In genomic region chr6:122615409-122615808, GRCh38 we compare ENCODE assay signal across 36 cellular contexts. TPM values are rescaled to one million over a fixed set of nuclear protein-coding genes. Genes with fewer than 3 reads are reported as not detected.
A peak's percentile ranks its signal among the peaks of the same experiment; 100 is the strongest.
DNase-seq lines count a peak whose midpoint lies in the region; ATAC-seq, FAIRE-seq and TF ChIP-seq lines count a peak whose summit lies in the region.
"Had no signal": no experiment of that assay in that cellular context is flagged by ENCODE, and none has a peak within 500 bp of the region (broad histone marks: within the 10 kb centered on the region; RNA-seq: fewer than 3 reads in every experiment).

No MANE protein-coding gene starts in this region.

- no peak for DNase-seq in HepG2 (ENCODE audit: low spot score)
- DNase-seq in right lobe of liver, result no peak
- DNase-seq in HCT116 (ENCODE audit: low read depth, low spot score), result no peak
- no peak for DNase-seq in astrocyte (ENCODE audit: low read depth)
- DNase-seq in NCI-H526 treated with DMSO at 0.1 percent for 48 hours (lab: John Stamatoyannopoulos, UW), result no peak
- DNase-seq: 8988T; ACHN; AML-193; BE2C; C1 segment of cervical spinal cord; Caco-2; Calu3; CD4-positive, alpha-beta memory T cell; CD4-positive, alpha-beta T cell; CD4-positive, CD25-positive, alpha-beta regulatory T cell; CD8-positive, alpha-beta memory T cell; CD8-positive, alpha-beta T cell; COR-L47; DMS 273 treated with DMSO at 0.1 percent for 48 hours; DMS153; DMS53; DMS79; DMS79 treated with DMSO at 0.1 percent for 48 hours; DND-41; EL had no signal

- RAD21 ChIA-PET in HCT116 (lab: Charles Lee; ENCODE audit: low non-redundant PET in 1 of 2, low total read pairs in 2 of 2, uncharacterized antibody in 2 of 2, unreplicated experiment in 2 of 2), result no interaction called here

- no peak overlapping the region for H3K4me2 ChIP-seq in HepG2 (ENCODE audit: low read depth, low read length)
- no peak overlapping the region for H3K4me2 ChIP-seq in HCT116 (ENCODE audit: low read length)
- H3K4me2 ChIP-seq in astrocyte (ENCODE audit: low read length), result no peak overlapping the region
- H3K4me2 ChIP-seq: A549; BLaER1; BLaER1 treated with 17β-estradiol and CSF1 and Interleukin-3, amounts not matched to agents 10 nM and 100 nM had no signal

- H3K4me3 ChIP-seq in HepG2 (replicated peaks in 1 of 3; ENCODE audit: insufficient read depth in 1 of 3, low read depth in 2 of 3, low read length in 3 of 3) (no peak overlapping the region), right lobe of liver (no peak overlapping the region), HCT116 (replicated peaks in 1 of 2; ENCODE audit: low read depth in 1 of 2, low read length in 2 of 2) (no peak overlapping the region), astrocyte (ENCODE audit: insufficient read depth, low read depth, low read length) (no peak overlapping the region)
- H3K4me3 ChIP-seq: A549; BLaER1; BLaER1 treated with 17β-estradiol and CSF1 and Interleukin-3, amounts not matched to agents 10 nM and 100 nM had no signal

- H3K4me1 ChIP-seq in HepG2 (ENCODE audit: insufficient read depth, low read length) (peaks cover 9% of the 10 kb centered on the region), right lobe of liver (peaks cover 0 to 5% (median 0%) of the 10 kb centered on the region in 4 donors), HCT116 (ENCODE audit: control insufficient read depth in 1 of 2, insufficient read depth in 2 of 2, low read length in 2 of 2) (peaks cover 6 to 20% of the 10 kb centered on the region in 2 experiments; a peak in 3 of 4 replicates), astrocyte (ENCODE audit: insufficient read depth, low read length) (peaks cover 6% of the 10 kb centered on the region)
- H3K4me1 ChIP-seq: A549, BE2C, Caco-2 had no signal

- peaks cover 2% of the 10 kb centered on the region for H3K4me1 Mint-ChIP-seq in astrocyte (ENCODE audit: low read depth, unreplicated experiment)

- H3K27me3 ChIP-seq in HepG2 (ENCODE audit: control insufficient read depth in 1 of 2, insufficient read depth in 2 of 2, low read length in 2 of 2) (peaks cover 2 to 14% of the 10 kb centered on the region in 2 experiments; a peak in 4 of 5 replicates), right lobe of liver (no peaks in the 10 kb centered on the region), HCT116 (ENCODE audit: insufficient read depth, low read length) (no peaks in the 10 kb centered on the region), astrocyte (ENCODE audit: insufficient read depth, low read length) (no peaks in the 10 kb centered on the region)

- H3K79me2 ChIP-seq in HepG2 (ENCODE audit: insufficient read depth, low read length), result no peaks in the 10 kb centered on the region
- H3K79me2 ChIP-seq in HCT116 (ENCODE audit: insufficient read depth, low read length), result no peaks in the 10 kb centered on the region
- H3K79me2 ChIP-seq in astrocyte (ENCODE audit: insufficient read depth, low read length), result no peaks in the 10 kb centered on the region

- H2AFZ ChIP-seq in HepG2 (ENCODE audit: low read length) (no peak overlapping the region), HCT116 (ENCODE audit: low read depth, low read length, poor library complexity, severe bottlenecking) (no peak overlapping the region), astrocyte (ENCODE audit: low read depth, low read length) (no peak overlapping the region)

- H3K27ac ChIP-seq in HepG2 (ENCODE audit: extremely low read length, insufficient read depth, low read length) (no peak overlapping the region), right lobe of liver (no peak overlapping the region), HCT116 (ENCODE audit: low read depth, low read length) (no peak overlapping the region), astrocyte (ENCODE audit: low read depth, low read length) (no peak overlapping the region)
- H3K27ac ChIP-seq: 22Rv1; A549; BLaER1; BLaER1 treated with 17β-estradiol and CSF1 and Interleukin-3, amounts not matched to agents 10 nM and 100 nM; C4-2B had no signal

- peak overlapping the region; percentile 28 for H3K27ac Mint-ChIP-seq in astrocyte (ENCODE audit: unreplicated experiment)
- H3K27ac Mint-ChIP-seq: B cell; CD14-positive monocyte; CD4-positive, alpha-beta memory T cell; CD4-positive, alpha-beta T cell; CD4-positive, CD25-positive, alpha-beta regulatory T cell; CD8-positive, alpha-beta T cell had no signal

- H3K36me3 ChIP-seq in HepG2 (replicated peaks in 1 of 2; ENCODE audit: control insufficient read depth in 1 of 2, insufficient read depth in 2 of 2, low read length in 2 of 2) (no peaks in the 10 kb centered on the region), right lobe of liver (no peaks in the 10 kb centered on the region), HCT116 (ENCODE audit: control insufficient read depth in 1 of 2, insufficient read depth in 2 of 2, low read length in 2 of 2) (no peaks in the 10 kb centered on the region; a peak in 1 of 4 replicates), astrocyte (ENCODE audit: insufficient read depth, low read length) (no peaks in the 10 kb centered on the region)
- H3K36me3 ChIP-seq: BE2C; BLaER1; BLaER1 treated with 17β-estradiol and CSF1 and Interleukin-3, amounts not matched to agents 10 nM and 100 nM had no signal

- POLR2A ChIA-PET in HepG2 (lab: Yijun Ruan, JAX) (no interaction called here), HCT116 (lab: Charles Lee) (no interaction called here)

- WGBS in HepG2 (ENCODE audit: low lambda C conversion rate), result 0% methylated on average over 2 of the region's 2 CpGs
- 71% methylated on average over 1 of the region's 2 CpGs for WGBS in right lobe of liver (ENCODE audit: insufficient coverage, low coverage, low lambda C conversion rate, missing lambda C conversion rate)

- H3K9me3 ChIP-seq in HepG2 (ENCODE audit: low read length) (no peaks in the 10 kb centered on the region), right lobe of liver (no peaks in the 10 kb centered on the region), HCT116 (ENCODE audit: control insufficient read depth in 1 of 2, insufficient read depth in 1 of 2, low read depth in 1 of 2, low read length in 2 of 2) (no peaks in the 10 kb centered on the region), astrocyte (ENCODE audit: insufficient read depth, low read depth, low read length) (no peaks in the 10 kb centered on the region)
- H3K9me3 ChIP-seq: A549, BE2C, Caco-2 had no signal

- no peak for TF ChIP-seq EP300 in HepG2 (IDR thresholded peaks at IDR 0.05; ENCODE audit: low read depth in 2 of 2, low read length in 2 of 2)
- TF ChIP-seq EP300 in HepG2 (CRISPR knock-in tag; IDR thresholded peaks at IDR 0.05; ENCODE audit: borderline replicate concordance), result no peak

- FAIRE-seq in HepG2 (lab: Jason Lieb, UNC), result no peak
- no peak for FAIRE-seq in astrocyte (lab: Jason Lieb, UNC)
- FAIRE-seq: A204.1, A549, D721Med had no signal

- H3K9ac ChIP-seq in HepG2 (ENCODE audit: insufficient read depth, low read depth, low read length), result no peak overlapping the region
- H3K9ac ChIP-seq in HCT116 (ENCODE audit: low read length), result no peak overlapping the region
- H3K9ac ChIP-seq in astrocyte (ENCODE audit: low read length), result no peak overlapping the region
- H3K9ac ChIP-seq: BLaER1; BLaER1 treated with 17β-estradiol and CSF1 and Interleukin-3, amounts not matched to agents 10 nM and 100 nM had no signal

- H4K20me1 ChIP-seq in HepG2 (ENCODE audit: insufficient read depth, low read length), result no peaks in the 10 kb centered on the region
- H4K20me1 ChIP-seq in HCT116 (ENCODE audit: insufficient read depth), result no peaks in the 10 kb centered on the region
- no peaks in the 10 kb centered on the region for H4K20me1 ChIP-seq in astrocyte (ENCODE audit: insufficient read depth, low read length)
- H4K20me1 ChIP-seq: BLaER1; BLaER1 treated with 17β-estradiol and CSF1 and Interleukin-3, amounts not matched to agents 10 nM and 100 nM had no signal

- ATAC-seq in HepG2, result no peak
- ATAC-seq in right lobe of liver, result no peak
- ATAC-seq in HCT116, result no peak
- no peak for ATAC-seq in GM19463 (IDR thresholded peaks at IDR 0.05; ENCODE audit: unreplicated experiment)
- ATAC-seq: A549; CD8-positive, alpha-beta T cell had no signal

- CTCF ChIA-PET in HepG2 (lab: Yijun Ruan, JAX; ENCODE audit: low intra/inter-chr PET ratio, low total read pairs), result no interaction called here
- CTCF ChIA-PET in HCT116 (lab: Charles Lee), result no interaction called here

- peaks cover 8% of the 10 kb centered on the region for H3K36me3 Mint-ChIP-seq in astrocyte (ENCODE audit: low read depth, unreplicated experiment)
- H3K36me3 Mint-ChIP-seq: CD4-positive, alpha-beta memory T cell; CD4-positive, CD25-positive, alpha-beta regulatory T cell; CD8-positive, alpha-beta memory T cell; CD8-positive, alpha-beta T cell had no signal

- H3K4me3 Mint-ChIP-seq in astrocyte (ENCODE audit: unreplicated experiment), result no peak overlapping the region
- H3K4me3 Mint-ChIP-seq: B cell; CD14-positive monocyte; CD4-positive, alpha-beta memory T cell; CD4-positive, alpha-beta T cell; CD4-positive, CD25-positive, alpha-beta regulatory T cell; CD8-positive, alpha-beta memory T cell; CD8-positive, alpha-beta T cell had no signal

- TF ChIP-seq POLR2A in HepG2 (IDR thresholded peaks at IDR 0.05; ENCODE audit: insufficient read depth in 1 of 2, low read depth in 2 of 2, low read length in 2 of 2) (no peak), right lobe of liver (IDR thresholded peaks at IDR 0.05) (no peak), HCT116 (IDR thresholded peaks at IDR 0.05; ENCODE audit: borderline replicate concordance, extremely low read depth, insufficient read depth, insufficient read length) (no peak)

- in situ Hi-C loops in HepG2 (cut with HindIII; ENCODE audit: extremely low pct_ligation_motif_present, low pct_unique_long_range_greater_than_20kb), result no loop called here

- no peak for TF ChIP-seq RAD21 in HepG2 (CRISPR knock-in tag; IDR thresholded peaks at IDR 0.05)
- TF ChIP-seq RAD21 in HCT116 (IDR thresholded peaks at IDR 0.05; ENCODE audit: low read depth), result no peak

- no peaks in the 10 kb centered on the region for H3K27me3 Mint-ChIP-seq in astrocyte (ENCODE audit: low read depth, unreplicated experiment)

- no TSS peak for BruUV-seq in HepG2 (replicated peaks; lab: Mats Ljungman, UMichigan)
- BruUV-seq in HCT116 (replicated peaks; lab: Mats Ljungman, UMichigan), result no TSS peak

- no peak for TF ChIP-seq CTCF in HepG2 (CRISPR knock-in tag; IDR thresholded peaks at IDR 0.05)
- TF ChIP-seq CTCF in right lobe of liver (IDR thresholded peaks at IDR 0.05), result no peak
- TF ChIP-seq CTCF in HCT116 (IDR thresholded peaks at IDR 0.05 in 2 of 3, conservative IDR thresholded peaks at IDR 0.05 in 1 of 3; ENCODE audit: borderline replicate concordance in 1 of 3, insufficient read depth in 1 of 3, low read depth in 2 of 3, low read length in 2 of 3), result no peak
- no peak for TF ChIP-seq CTCF in astrocyte (IDR thresholded peaks at IDR 0.05; ENCODE audit: insufficient read depth, low read depth, low read length)

- no peaks in the 10 kb centered on the region for H3K9me2 ChIP-seq in HCT116 (ENCODE audit: insufficient read depth)

- intact Hi-C loops in HepG2 (cut with micrococcal nuclease; ENCODE audit: unreplicated experiment) (loop anchor here (10.0 kb wide), 1 partner anchor 219 kb away; no protein-coding TSS in a partner anchor), right lobe of liver (cut with DNase I) (no loop called here), HCT116 (cut with micrococcal nuclease) (no loop called here)

- no peaks in the 10 kb centered on the region for H3K9me3 Mint-ChIP-seq in astrocyte (ENCODE audit: unreplicated experiment)

RNA-seq across cellular contexts. Expression of gene PKIB, which starts 5.2 kb away (rescaled TPM):
- total RNA-seq in HepG2 (2016; rRNA removed; fragmentation: Illumina TruSeq; extraction: Trizol) (1.5 and 2.2 TPM in 2 replicates), right lobe of liver (10 to 100 TPM in 2 of 6 experiments, 1 to 10 TPM in 4; 2.4 to 12.1 (median 4.1) TPM), HCT116 (2021; ENCODE audit: unreplicated experiment) (24.0 TPM), astrocyte (64.1 and 74.6 TPM in 2 replicates)
- total RNA-seq in HepG2 (2016; cell fraction: cytosol; rRNA removed; fragmentation: Illumina TruSeq; extraction: Trizol; ENCODE audit: low read depth), result 0.71 and 1.9 TPM in 2 replicates
- 1.2 and 1.3 TPM in 2 replicates for total RNA-seq in HepG2 (2016; cell fraction: insoluble cytoplasmic fraction; rRNA removed; fragmentation: Illumina TruSeq; extraction: Trizol)
- total RNA-seq in HepG2 (2016; cell fraction: membrane; rRNA removed; fragmentation: Illumina TruSeq; extraction: Trizol), result 1.8 and 2.9 TPM in 2 replicates
- total RNA-seq in HepG2 (2016; cell fraction: nucleus; rRNA removed; fragmentation: Illumina TruSeq; extraction: Trizol), result 0.90 and 1.4 TPM in 2 replicates
- polyA plus RNA-seq in HepG2 (2011; rRNA removed), result 0.97 and 1.4 TPM in 2 replicates
- polyA plus RNA-seq in HepG2 (2011; cell fraction: cytosol; rRNA removed), result 0.58 and 1.0 TPM in 2 replicates
- 0.69 and 1.1 TPM in 2 replicates for polyA plus RNA-seq in HepG2 (2011; cell fraction: nucleus; rRNA removed)
- polyA plus RNA-seq in HepG2 (2012), result 1.3 and 1.4 TPM in 2 replicates
- 1.8 and 2.2 TPM in 2 replicates for polyA plus RNA-seq in HepG2 (2016; cell fraction: cytosol; fragmentation: Illumina TruSeq; extraction: Trizol; ENCODE audit: low read depth)
- polyA plus RNA-seq in HepG2 (2016; cell fraction: insoluble cytoplasmic fraction; fragmentation: Illumina TruSeq; extraction: Trizol; ENCODE audit: low read depth), result 2.6 TPM in 2 replicates
- 2.4 and 3.0 TPM in 2 replicates for polyA plus RNA-seq in HepG2 (2016; cell fraction: membrane; fragmentation: Illumina TruSeq; extraction: Trizol; ENCODE audit: low read depth)
- polyA plus RNA-seq in HepG2 (2016; cell fraction: nucleus; fragmentation: Illumina TruSeq; extraction: Trizol; ENCODE audit: insufficient read depth, low read depth), result 1.9 and 2.3 TPM in 2 replicates
- 0.20 TPM in 1 of 2 replicates, not detected in the other for polyA minus RNA-seq in HepG2 (2011; rRNA and poly(A)+ RNA removed; ENCODE audit: low replicate concordance)
- not detected in 2 replicates for polyA minus RNA-seq in HepG2 (2011; cell fraction: cytosol; rRNA and poly(A)+ RNA removed)
- polyA minus RNA-seq in HepG2 (2011; cell fraction: nucleus; rRNA and poly(A)+ RNA removed), result 2.5 and 2.8 TPM in 2 replicates
- polyA plus RNA-seq in HCT116 (2012), result 17.1 and 20.8 TPM in 2 replicates
- polyA plus RNA-seq: BJ had no signal

Comparison
In these comparisons a context has a peak if more than half of its experiments do, and no peak if none do; other contexts are left out.
1. Of the 20 proteins assayed by ChIP-seq in both HepG2 and HCT116: peak only in HepG2: none; only in HCT116: SRF; in both: none; in neither: 19.